ENCODE assay signal across 18 cellular contexts in genomic region chrX:45502396-45502795, GRCh38.
DNase-seq lines count a peak whose midpoint lies in the region; ATAC-seq, FAIRE-seq and TF ChIP-seq lines count a peak whose summit lies in the region.
"Had no signal": no experiment of that assay in that cellular context is flagged by ENCODE, and none has a peak within 500 bp of the region (broad histone marks: within the 10 kb centered on the region; RNA-seq: fewer than 3 reads in every experiment).

No MANE protein-coding gene starts in this region.

- no peak overlapping the region for H4K5ac ChIP-seq in H9 (ENCODE audit: insufficient read length, low read depth, low read length)

- no peaks in the 10 kb centered on the region for H3K79me1 ChIP-seq in H9 (ENCODE audit: insufficient read depth, low read depth, low read length, poor library complexity, severe bottlenecking)

- H3K27ac Mint-ChIP-seq in H9, result no peak overlapping the region
- H3K27ac Mint-ChIP-seq: CD4-positive, alpha-beta T cell; IgD-negative memory B cell had no signal

- no peak overlapping the region for H2BK15ac ChIP-seq in H9 (ENCODE audit: low read depth, low read length)

- no peak overlapping the region for H2BK20ac ChIP-seq in H9 (ENCODE audit: low read depth, low read length, poor library complexity, severe bottlenecking)

- H3K27me3 ChIP-seq in H9 (ENCODE audit: insufficient read depth, low read length) (no peaks in the 10 kb centered on the region), hepatocyte (no peaks in the 10 kb centered on the region)

- ATAC-seq in mucosa of descending colon, result peak; percentile 24
- ATAC-seq in left lobe of liver, result no peak
- ATAC-seq: GM12878 had no signal

- H3K27me3 Mint-ChIP-seq in H9 (ENCODE audit: low read depth), result no peaks in the 10 kb centered on the region; the same call in 1 of the 2 replicates

- H3K27ac ChIP-seq in H9 (ENCODE audit: insufficient read length, low read depth, low read length) (no peak overlapping the region), hepatocyte (peak overlapping the region; percentile 48)
- H3K27ac ChIP-seq: BLaER1 treated with 17β-estradiol and CSF1 and Interleukin-3, amounts not matched to agents 10 nM and 100 nM; GM23248 had no signal

- H3K36me3 ChIP-seq in hepatocyte (replicated peaks; ENCODE audit: insufficient read depth, low read depth) (no peaks in the 10 kb centered on the region), mucosa of descending colon (ENCODE audit: low read depth) (no peaks in the 10 kb centered on the region)
- H3K36me3 ChIP-seq: BLaER1 treated with 17β-estradiol and CSF1 and Interleukin-3, amounts not matched to agents 10 nM and 100 nM had no signal

- peaks cover 5 to 8% of the 10 kb centered on the region in 2 experiments; a peak in 3 of 4 replicates for H3K4me1 Mint-ChIP-seq in H9
- H3K4me1 Mint-ChIP-seq: IgD-negative memory B cell had no signal

- no peak for TF ChIP-seq CTCF in H9 (conservative IDR thresholded peaks at IDR 0.05)
- no peak for TF ChIP-seq CTCF in hepatocyte (IDR thresholded peaks at IDR 0.05; ENCODE audit: poor library complexity)
- TF ChIP-seq CTCF in mucosa of descending colon (IDR thresholded peaks at IDR 0.05), result no peak

- no peaks in the 10 kb centered on the region for H3K79me2 ChIP-seq in H9 (ENCODE audit: insufficient read depth, low read length)
- no peaks in the 10 kb centered on the region for H3K79me2 ChIP-seq in hepatocyte

- H2BK5ac ChIP-seq in H9 (ENCODE audit: insufficient read length, low read length), result no peak overlapping the region

- H3K9me2 ChIP-seq in hepatocyte (replicated peaks; ENCODE audit: insufficient read depth), result no peaks in the 10 kb centered on the region

- H3K4me3 ChIP-seq in hepatocyte, result no peak overlapping the region
- H3K4me3 ChIP-seq in mucosa of descending colon, result no peak overlapping the region
- H3K4me3 ChIP-seq: BLaER1 treated with 17β-estradiol and CSF1 and Interleukin-3, amounts not matched to agents 10 nM and 100 nM; GM12878; GM23248 had no signal

- H3K23me2 ChIP-seq in H9 (ENCODE audit: insufficient read length, low read depth, low read length, poor library complexity, severe bottlenecking), result no peaks in the 10 kb centered on the region

- no peak overlapping the region for H3K9ac ChIP-seq in H9 (ENCODE audit: extremely low read depth, insufficient read length, low read length)
- H3K9ac ChIP-seq: BLaER1 treated with 17β-estradiol and CSF1 and Interleukin-3, amounts not matched to agents 10 nM and 100 nM; GM23248 had no signal

- H3K4me2 ChIP-seq in H9 (ENCODE audit: insufficient read depth, insufficient read length, low read length) (no peak overlapping the region), hepatocyte (no peak overlapping the region)
- H3K4me2 ChIP-seq: BLaER1 treated with 17β-estradiol and CSF1 and Interleukin-3, amounts not matched to agents 10 nM and 100 nM had no signal

- FAIRE-seq in HTR-8/SVneo (lab: Jason Lieb, UNC), result no peak
- FAIRE-seq: GM12878, GM18507 had no signal

- DNase-seq in H9 (no peak), M059J (ENCODE audit: low read depth) (peak; percentile 68), hepatocyte (ENCODE audit: low spot score) (no peak), mucosa of descending colon (no peak), left lobe of liver (ENCODE audit: low spot score) (no peak), HTR-8/SVneo (ENCODE audit: insufficient read length, low spot score) (no peak), NCI-H2029 treated with DMSO at 0.1 percent for 48 hours (lab: John Stamatoyannopoulos, UW) (no peak), cardiac septum (ENCODE audit: low spot score) (no peak)
- DNase-seq: ACHN; Calu3; CD4-positive, alpha-beta T cell; DMS79; GM23248; H7 had no signal

- peak overlapping the region; percentile 50 for H4K8ac ChIP-seq in H9 (replicated peaks; ENCODE audit: insufficient read length, low read depth, low read length)

- H2AK5ac ChIP-seq in H9 (ENCODE audit: insufficient read length, low read length), result no peak overlapping the region

- H3K9me3 ChIP-seq in H9 (ENCODE audit: control insufficient read depth, low read depth, low read length) (peaks cover 10% of the 10 kb centered on the region), hepatocyte (ENCODE audit: low read depth) (no peaks in the 10 kb centered on the region), mucosa of descending colon (no peaks in the 10 kb centered on the region)

- H2BK120ac ChIP-seq in H9 (ENCODE audit: low read depth, low read length, poor library complexity, severe bottlenecking), result no peak overlapping the region

- intact Hi-C loops in mucosa of descending colon (cut with DNase I, micrococcal nuclease) (no loop called here), cardiac septum (cut with DNase I) (no loop called here)

- H3K4me3 Mint-ChIP-seq in H9, result no peak overlapping the region
- H3K4me3 Mint-ChIP-seq: CD4-positive, alpha-beta T cell; IgD-negative memory B cell had no signal

- no peak overlapping the region for H4K91ac ChIP-seq in H9 (ENCODE audit: insufficient read length, low read depth, low read length)

- no peak overlapping the region for H3K4ac ChIP-seq in H9 (ENCODE audit: low read depth, low read length)

- H2AFZ ChIP-seq in H9 (ENCODE audit: low read length) (no peak overlapping the region), hepatocyte (no peak overlapping the region)
- H2AFZ ChIP-seq: GM23248 had no signal

- no peak overlapping the region for H2BK12ac ChIP-seq in H9 (ENCODE audit: insufficient read length, low read depth, low read length)

- H3K18ac ChIP-seq in H9 (ENCODE audit: insufficient read length, low read depth, low read length), result no peak overlapping the region

- H3K14ac ChIP-seq in H9 (ENCODE audit: insufficient read depth, low read length), result no peak overlapping the region

- peaks cover 17 to 24% (median 19%) of the 10 kb centered on the region in 3 experiments; a peak in 6 of 7 replicates for H3K36me3 Mint-ChIP-seq in H9 (ENCODE audit: insufficient read depth in 1 of 3, low read depth in 3 of 3)
- H3K36me3 Mint-ChIP-seq: IgD-negative memory B cell had no signal

- no peak overlapping the region for H3K56ac ChIP-seq in H9 (ENCODE audit: insufficient read length, low read depth, low read length)

- H3K4me1 ChIP-seq in H9 (ENCODE audit: insufficient read depth, low read length) (no peaks in the 10 kb centered on the region; the same call in 1 of the 2 replicates), hepatocyte (ENCODE audit: insufficient read depth) (peaks cover 19% of the 10 kb centered on the region), mucosa of descending colon (ENCODE audit: low read depth) (peaks cover 5% of the 10 kb centered on the region)

- no CpG with 5 or more reads among the region's 2 CpGs for WGBS in H9 (ENCODE audit: extremely low coverage, insufficient read length, low lambda C conversion rate)
- WGBS in hepatocyte (ENCODE audit: low lambda C conversion rate, missing lambda C conversion rate), result 39% methylated on average over 2 of the region's 2 CpGs

- no peaks in the 10 kb centered on the region for H4K20me1 ChIP-seq in H9 (ENCODE audit: control insufficient read depth, insufficient read depth, insufficient read length)
- H4K20me1 ChIP-seq in hepatocyte (ENCODE audit: insufficient read depth, poor library complexity, severe bottlenecking), result no peaks in the 10 kb centered on the region
- H4K20me1 ChIP-seq: BLaER1 treated with 17β-estradiol and CSF1 and Interleukin-3, amounts not matched to agents 10 nM and 100 nM had no signal

- no peak overlapping the region for H3K23ac ChIP-seq in H9 (ENCODE audit: insufficient read length, low read depth, low read length)

- no peak overlapping the region for H3T11ph ChIP-seq in H9 (ENCODE audit: low read length)

- peaks cover 76 to 80% of the 10 kb centered on the region in 2 experiments for H3K9me3 Mint-ChIP-seq in H9
- H3K9me3 Mint-ChIP-seq: CD4-positive, alpha-beta T cell had no signal
